ENCODE assay signal across 9 cellular contexts in genomic region chr14:77141592-77142288, GRCh38. TPM values are rescaled to one million over a fixed set of nuclear protein-coding genes. Genes with fewer than 3 reads are reported as not detected.
A peak's percentile ranks its signal among the peaks of the same experiment; 100 is the strongest.
DNase-seq lines count a peak whose midpoint lies in the region; ATAC-seq and TF ChIP-seq lines count a peak whose summit lies in the region.
"Had no signal": no experiment of that assay in that cellular context is flagged by ENCODE, and none has a peak within 500 bp of the region (broad histone marks: within the 10 kb centered on the region; RNA-seq: fewer than 3 reads in every experiment).

Gene ZDHHC22 (minus strand): TSS chr14:77141791. CDS start chr14:77139738, 2,053 bp downstream.

- H3K9me2 ChIP-seq in hepatocyte (replicated peaks; ENCODE audit: insufficient read depth) = no peaks in the 10 kb centered on the region

- no peaks in the 10 kb centered on the region for H3K9me3 Mint-ChIP-seq in stimulated activated effector memory CD8-positive, alpha-beta T cell treated with anti-CD3 and anti-CD28 coated beads, Interleukin-12 subunit alpha, Interleukin-12 subunit beta, amount 100 ng/mL, for 72 hours

- H3K9me3 ChIP-seq in SJCRH30 (replicated peaks) (no peaks in the 10 kb centered on the region), hepatocyte (ENCODE audit: low read depth) (no peaks in the 10 kb centered on the region)

- H3K27ac Mint-ChIP-seq in stimulated activated effector memory CD8-positive, alpha-beta T cell treated with anti-CD3 and anti-CD28 coated beads, Interleukin-12 subunit alpha, Interleukin-12 subunit beta, amount 100 ng/mL, for 72 hours = no peak within 1 kb of the TSS

- no peaks in the 10 kb centered on the region for H4K20me1 ChIP-seq in hepatocyte (ENCODE audit: insufficient read depth, poor library complexity, severe bottlenecking)

- H3K4me1 Mint-ChIP-seq in stimulated activated effector memory CD8-positive, alpha-beta T cell treated with anti-CD3 and anti-CD28 coated beads, Interleukin-12 subunit alpha, Interleukin-12 subunit beta, amount 100 ng/mL, for 72 hours = peaks cover 24% of the 10 kb centered on the region

- H2AFZ ChIP-seq in hepatocyte = no peak within 1 kb of the TSS

- TF ChIP-seq CTCF in HFF-Myc (IDR thresholded peaks at IDR 0.05; ENCODE audit: low read depth, low read length, missing control alignments) = no peak
- TF ChIP-seq CTCF in hepatocyte (IDR thresholded peaks at IDR 0.05; ENCODE audit: poor library complexity) = no peak

- ATAC-seq in stimulated activated effector memory CD8-positive, alpha-beta T cell treated with anti-CD3 and anti-CD28 coated beads, Interleukin-12 subunit alpha, Interleukin-12 subunit beta, amount 100 ng/mL, for 72 hours = peak; percentile 4
- ATAC-seq in GM18870 (IDR thresholded peaks at IDR 0.05; ENCODE audit: unreplicated experiment) = no peak

- no peaks in the 10 kb centered on the region for H3K79me2 ChIP-seq in hepatocyte

- H3K36me3 ChIP-seq in SJCRH30 (no peaks in the 10 kb centered on the region), hepatocyte (replicated peaks; ENCODE audit: insufficient read depth, low read depth) (no peaks in the 10 kb centered on the region)

- H3K4me1 ChIP-seq in SJCRH30 (no peaks in the 10 kb centered on the region), hepatocyte (ENCODE audit: insufficient read depth) (peaks cover 21% of the 10 kb centered on the region)

- DNase-seq in HFF-Myc (ENCODE audit: extremely low read depth, low read depth) (no peak), SJCRH30 (peak; percentile 83 to 87), hepatocyte (ENCODE audit: low spot score) (no peak), HuH-7 (ENCODE audit: low spot score) (no peak), NCI-H187 treated with DMSO at 0.1 percent for 48 hours (lab: John Stamatoyannopoulos, UW) (no peak)
- DNase-seq in stimulated activated effector memory CD8-positive, alpha-beta T cell treated with anti-CD3 and anti-CD28 coated beads, Interleukin-12 subunit alpha, Interleukin-12 subunit beta, amount 100 ng/mL, for 72 hours (ENCODE audit: low spot score in 2 of 2) = no peak

- H3K36me3 Mint-ChIP-seq in stimulated activated effector memory CD8-positive, alpha-beta T cell treated with anti-CD3 and anti-CD28 coated beads, Interleukin-12 subunit alpha, Interleukin-12 subunit beta, amount 100 ng/mL, for 72 hours = no peaks in the 10 kb centered on the region

- no peaks in the 10 kb centered on the region for H3K27me3 ChIP-seq in SJCRH30
- H3K27me3 ChIP-seq in hepatocyte = peaks cover 98% of the 10 kb centered on the region

- peak within 1 kb of the TSS; percentile 45 for H3K27ac ChIP-seq in SJCRH30
- H3K27ac ChIP-seq in hepatocyte = no peak within 1 kb of the TSS

- peak within 1 kb of the TSS; percentile 8 for H3K4me3 ChIP-seq in HFF-Myc (replicated peaks; ENCODE audit: low read depth, low read length)
- H3K4me3 ChIP-seq in SJCRH30 = peak within 1 kb of the TSS; percentile 64
- H3K4me3 ChIP-seq in hepatocyte = peak within 1 kb of the TSS; percentile 20

- peak within 1 kb of the TSS; percentile 50 for H3K4me3 Mint-ChIP-seq in stimulated activated effector memory CD8-positive, alpha-beta T cell treated with anti-CD3 and anti-CD28 coated beads, Interleukin-12 subunit alpha, Interleukin-12 subunit beta, amount 100 ng/mL, for 72 hours

- peak within 1 kb of the TSS; percentile 97 for H3K4me2 ChIP-seq in hepatocyte

- WGBS in hepatocyte (ENCODE audit: low lambda C conversion rate, missing lambda C conversion rate) = 1% methylated on average over 20 of the region's 36 CpGs

RNA-seq across cellular contexts. Expression of gene ZDHHC22, which starts in this region (rescaled TPM):
- 12.1 and 13.4 TPM in 2 replicates for total RNA-seq in SJCRH30 (2014; rRNA removed; shearing (Covaris generic))
- total RNA-seq in hepatocyte = 0.04 TPM in 1 of 2 replicates, not detected in the other
- polyA plus RNA-seq in hepatocyte = not detected in 2 replicates
- total RNA-seq: liver, NCI-H460 had no signal
- polyA plus RNA-seq: liver had no signal

Comparison
In these comparisons a context has a peak if more than half of its experiments do, and no peak if none do; other contexts are left out.
1. RNA of gene ZDHHC22 (total RNA-seq): 12.1 to 13.4 TPM in SJCRH30; 0.04 TPM in hepatocyte; every median in the first group is over 10 times any median in the second.
2. DNase-seq: peak in SJCRH30 (2 of 2); none in HFF-Myc (single experiment), hepatocyte (single experiment), stimulated activated effector memory CD8-positive, alpha-beta T cell treated with anti-CD3 and anti-CD28 coated beads, Interleukin-12 subunit alpha, Interleukin-12 subunit beta, amount 100 ng/mL, for 72 hours (0 of 2), HuH-7 (single experiment) and NCI-H187 treated with DMSO at 0.1 percent for 48 hours (single experiment).
3. H3K4me3 ChIP-seq: peak in every context shown above with its lines; median percentile 64 in SJCRH30; 20 in hepatocyte; 8 in HFF-Myc.